8 cellular contexts compared by ENCODE assay signal in the genomic region with DNA sequence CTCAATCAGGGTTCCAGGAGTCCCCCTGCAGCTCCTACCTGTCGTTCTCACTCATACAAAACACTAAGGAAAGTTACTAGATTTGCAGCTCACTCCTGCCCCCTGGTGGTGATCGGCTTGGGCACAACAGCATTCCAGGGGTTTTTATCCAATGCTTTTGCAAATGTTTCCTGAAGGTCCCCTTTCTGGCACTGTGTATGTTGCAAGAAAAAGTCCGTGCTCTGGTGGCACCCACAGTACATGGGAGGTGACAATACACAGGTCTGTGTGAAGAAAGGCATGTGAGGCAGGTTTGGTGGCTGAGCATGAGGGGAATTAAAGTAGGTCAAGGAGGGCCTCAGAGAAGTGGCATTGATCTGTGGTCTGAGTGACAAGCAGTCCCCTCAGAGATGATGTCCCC. TPM values are rescaled to one million over a fixed set of nuclear protein-coding genes. Genes with fewer than 3 reads are reported as not detected.
DNase-seq lines count a peak whose midpoint lies in the region; ATAC-seq lines count a peak whose summit lies in the region.

No MANE protein-coding gene starts in this region.

- H3K36me3 ChIP-seq in SK-N-MC (ENCODE audit: insufficient read depth, low read length), result peaks cover 29% of the 10 kb centered on the region; the same call in 1 of the 2 replicates

- no peaks in the 10 kb centered on the region for H3K9me3 ChIP-seq in SK-N-MC (ENCODE audit: low read depth, low read length)

- no peak overlapping the region for H3K9ac ChIP-seq in SK-N-MC (ENCODE audit: insufficient read length)

- H3K27ac ChIP-seq in SK-N-MC, result no peak overlapping the region

- no peak for ATAC-seq in GM19351 (IDR thresholded peaks at IDR 0.05; ENCODE audit: unreplicated experiment)

- no peak overlapping the region for H3K4me3 ChIP-seq in SK-N-MC

- DNase-seq in EL (peak; percentile 76), MV-4-11 (lab: John Stamatoyannopoulos, UW) (peak; percentile 69), SK-N-MC (ENCODE audit: low read depth, low spot score) (peak; percentile 81), glomerular endothelial cell (ENCODE audit: extremely low read depth, low read depth, low spot score) (peak; percentile 67), pons (ENCODE audit: low spot score) (peak; percentile 83), ureter (ENCODE audit: low spot score) (peak; percentile 91)
- peak; percentile 67 to 83 (median 80) for DNase-seq in activated naive CD4-positive, alpha-beta T cell (lab: John Stamatoyannopoulos, UW)

RNA-seq across cellular contexts. Expression of a gene that starts 8.6 kb away (rescaled TPM):
- total RNA-seq in glomerular endothelial cell, result 83.1 and 178 TPM in 2 replicates
- total RNA-seq in ureter, result 142 TPM

RNA-seq across cellular contexts. Expression of a gene that starts 14.4 kb away (rescaled TPM):
- total RNA-seq in glomerular endothelial cell, result 276 and 332 TPM in 2 replicates
- total RNA-seq in ureter, result 192 TPM

RNA-seq across cellular contexts. Expression of a gene that starts 31.4 kb away (rescaled TPM):
- total RNA-seq in glomerular endothelial cell, result 4.8 and 5.3 TPM in 2 replicates
- total RNA-seq in ureter, result 9.4 TPM

RNA-seq across cellular contexts. Expression of a gene that starts 49.5 kb away (rescaled TPM):
- 9.3 and 11.3 TPM in 2 replicates for total RNA-seq in glomerular endothelial cell
- 8.7 TPM for total RNA-seq in ureter

RNA-seq across cellular contexts. Expression of a gene that starts 55.6 kb away (rescaled TPM):
- 37.4 and 68.2 TPM in 2 replicates for total RNA-seq in glomerular endothelial cell
- total RNA-seq in ureter, result 41.7 TPM
